In genomic region chr19:610801-611505, GRCh38 we compare ENCODE assay signal across 8 cellular contexts. TPM values are rescaled to one million over a fixed set of nuclear protein-coding genes. Genes with fewer than 3 reads are reported as not detected.
DNase-seq lines count a peak whose midpoint lies in the region; ATAC-seq and TF ChIP-seq lines count a peak whose summit lies in the region.

No MANE protein-coding gene starts in this region.

- no peak overlapping the region for H2AFZ ChIP-seq in OCI-LY1 (ENCODE audit: low read length)
- H2AFZ ChIP-seq in smooth muscle cell (ENCODE audit: low read depth): no peak overlapping the region

- TF ChIP-seq CTCF in OCI-LY1 (IDR thresholded peaks at IDR 0.05; ENCODE audit: low read length): no peak
- TF ChIP-seq CTCF in glutamatergic neuron (IDR thresholded peaks at IDR 0.05; ENCODE audit: partially characterized antibody, unreplicated experiment): no peak
- TF ChIP-seq CTCF in smooth muscle cell (IDR thresholded peaks at IDR 0.05; ENCODE audit: borderline replicate concordance, insufficient read depth, poor library complexity, severe bottlenecking): no peak

- H3K9ac ChIP-seq in OCI-LY1 (ENCODE audit: low read length) (peak overlapping the region; percentile 66), smooth muscle cell (ENCODE audit: low read depth) (no peak overlapping the region)

- H3K9me3 ChIP-seq in OCI-LY1 (ENCODE audit: low read length) (no peaks in the 10 kb centered on the region), smooth muscle cell (replicated peaks; ENCODE audit: low read depth) (no peaks in the 10 kb centered on the region)

- H3K4me1 Mint-ChIP-seq in activated T-helper 2 cell treated with anti-CD3 and anti-CD28 coated beads, Interferon-gamma antibody, Interleukin-2, Interleukin-4, amounts not matched to agents 10 μg/mL and 5 μg/mL and 100 μg/mL, durations not matched to agents 14 hours and 24 hours and 36 hours (ENCODE audit: low read depth): peaks cover 11% of the 10 kb centered on the region
- peaks cover 9% of the 10 kb centered on the region for H3K4me1 Mint-ChIP-seq in glutamatergic neuron (ENCODE audit: low read depth, unreplicated experiment)

- 58% methylated on average over 36 of the region's 37 CpGs for WGBS in smooth muscle cell (ENCODE audit: low lambda C conversion rate)

- no peaks in the 10 kb centered on the region for H3K27me3 ChIP-seq in OCI-LY1 (ENCODE audit: insufficient read depth, low read length)
- no peaks in the 10 kb centered on the region for H3K27me3 ChIP-seq in smooth muscle cell (ENCODE audit: low read depth)

- intact Hi-C loops in activated T-helper 2 cell treated with anti-CD3 and anti-CD28 coated beads, Interferon-gamma antibody, Interleukin-2, Interleukin-4, amounts not matched to agents 10 μg/mL and 5 μg/mL and 100 μg/mL, durations not matched to agents 14 hours and 24 hours and 36 hours (cut with micrococcal nuclease): loop anchor here (1.0 to 2.0 kb wide), 2 partner anchors 22 to 39 kb away; partner anchors contain the start of genes BSG and POLRMT

- H3K27ac ChIP-seq in OCI-LY1 (ENCODE audit: low read depth, low read length, poor library complexity, severe bottlenecking): peak overlapping the region; percentile 89
- peak overlapping the region; percentile 22 for H3K27ac ChIP-seq in smooth muscle cell (ENCODE audit: low read depth)

- ATAC-seq in GM21381 (IDR thresholded peaks at IDR 0.05; ENCODE audit: unreplicated experiment) (no peak), GM21367 (IDR thresholded peaks at IDR 0.05; ENCODE audit: unreplicated experiment) (no peak)

- H4K20me1 ChIP-seq in OCI-LY1 (ENCODE audit: insufficient read depth, low read length): no peaks in the 10 kb centered on the region
- peaks cover 9% of the 10 kb centered on the region for H4K20me1 ChIP-seq in smooth muscle cell (ENCODE audit: low read depth)

- DNase-seq in EL (peak; percentile 90), glutamatergic neuron (peak; percentile 83), smooth muscle cell (lab: John Stamatoyannopoulos, UW; ENCODE audit: unreplicated experiment) (no peak), NCI-H526 treated with DMSO at 0.1 percent for 48 hours (lab: John Stamatoyannopoulos, UW) (no peak)
- peak; percentile 63 for DNase-seq in activated T-helper 2 cell treated with anti-CD3 and anti-CD28 coated beads, Interferon-gamma antibody, Interleukin-2, Interleukin-4, amounts not matched to agents 10 μg/mL and 5 μg/mL and 100 μg/mL, durations not matched to agents 14 hours and 24 hours and 36 hours (ENCODE audit: low spot score)

- peak overlapping the region; percentile 88 for H3K4me3 Mint-ChIP-seq in activated T-helper 2 cell treated with anti-CD3 and anti-CD28 coated beads, Interferon-gamma antibody, Interleukin-2, Interleukin-4, amounts not matched to agents 10 μg/mL and 5 μg/mL and 100 μg/mL, durations not matched to agents 14 hours and 24 hours and 36 hours (ENCODE audit: low read depth)
- peak overlapping the region; percentile 58 for H3K4me3 Mint-ChIP-seq in glutamatergic neuron (ENCODE audit: unreplicated experiment)

- H3K9me3 Mint-ChIP-seq in activated T-helper 2 cell treated with anti-CD3 and anti-CD28 coated beads, Interferon-gamma antibody, Interleukin-2, Interleukin-4, amounts not matched to agents 10 μg/mL and 5 μg/mL and 100 μg/mL, durations not matched to agents 14 hours and 24 hours and 36 hours: no peaks in the 10 kb centered on the region
- H3K9me3 Mint-ChIP-seq in glutamatergic neuron (ENCODE audit: unreplicated experiment): peaks cover 8% of the 10 kb centered on the region

- H3K4me2 ChIP-seq in OCI-LY1 (ENCODE audit: low read length): peak overlapping the region; percentile 73
- no peak overlapping the region for H3K4me2 ChIP-seq in smooth muscle cell

- peaks cover 19% of the 10 kb centered on the region for H3K36me3 Mint-ChIP-seq in activated T-helper 2 cell treated with anti-CD3 and anti-CD28 coated beads, Interferon-gamma antibody, Interleukin-2, Interleukin-4, amounts not matched to agents 10 μg/mL and 5 μg/mL and 100 μg/mL, durations not matched to agents 14 hours and 24 hours and 36 hours (ENCODE audit: low read depth)
- no peaks in the 10 kb centered on the region for H3K36me3 Mint-ChIP-seq in glutamatergic neuron (ENCODE audit: unreplicated experiment)

- H3K27me3 Mint-ChIP-seq in activated T-helper 2 cell treated with anti-CD3 and anti-CD28 coated beads, Interferon-gamma antibody, Interleukin-2, Interleukin-4, amounts not matched to agents 10 μg/mL and 5 μg/mL and 100 μg/mL, durations not matched to agents 14 hours and 24 hours and 36 hours (ENCODE audit: low read depth): no peaks in the 10 kb centered on the region
- H3K27me3 Mint-ChIP-seq in glutamatergic neuron (ENCODE audit: unreplicated experiment): peaks cover 10% of the 10 kb centered on the region

- H3K4me3 ChIP-seq in OCI-LY1 (ENCODE audit: low read depth, low read length, poor library complexity, severe bottlenecking) (peak overlapping the region; percentile 52), smooth muscle cell (no peak overlapping the region)

- H3K36me3 ChIP-seq in OCI-LY1 (ENCODE audit: insufficient read depth, low read length) (peaks cover 18% of the 10 kb centered on the region; the same call in 1 of the 2 replicates), smooth muscle cell (ENCODE audit: low read depth) (no peaks in the 10 kb centered on the region)

- H3K27ac Mint-ChIP-seq in activated T-helper 2 cell treated with anti-CD3 and anti-CD28 coated beads, Interferon-gamma antibody, Interleukin-2, Interleukin-4, amounts not matched to agents 10 μg/mL and 5 μg/mL and 100 μg/mL, durations not matched to agents 14 hours and 24 hours and 36 hours: peak overlapping the region; percentile 97
- peak overlapping the region; percentile 96 for H3K27ac Mint-ChIP-seq in glutamatergic neuron (ENCODE audit: unreplicated experiment)

- no peaks in the 10 kb centered on the region for H3K9me2 ChIP-seq in OCI-LY1 (ENCODE audit: low read depth, low read length)

- H3K79me2 ChIP-seq in OCI-LY1 (ENCODE audit: insufficient read depth, low read length): no peaks in the 10 kb centered on the region
- H3K79me2 ChIP-seq in smooth muscle cell (ENCODE audit: low read depth): no peaks in the 10 kb centered on the region

- H3F3A ChIP-seq in OCI-LY1 (ENCODE audit: insufficient read depth, low read length) (0 out of 2 replicates have a peak, but pooled peaks cover 4% of the 10 kb centered on the region), smooth muscle cell (ENCODE audit: low read depth) (no peaks in the 10 kb centered on the region)

- peaks cover 33% of the 10 kb centered on the region for H3K4me1 ChIP-seq in OCI-LY1 (ENCODE audit: insufficient read depth, low read length, severe bottlenecking)
- no peaks in the 10 kb centered on the region for H3K4me1 ChIP-seq in smooth muscle cell (ENCODE audit: low read depth)

RNA-seq across cellular contexts. Expression of gene HCN2, which starts 21.3 kb away (rescaled TPM):
- total RNA-seq in activated T-helper 2 cell treated with anti-CD3 and anti-CD28 coated beads, Interferon-gamma antibody, Interleukin-2, Interleukin-4, amounts not matched to agents 10 μg/mL and 5 μg/mL and 100 μg/mL, durations not matched to agents 14 hours and 24 hours and 36 hours: 0.52 and 0.64 TPM in 2 replicates
- total RNA-seq in glutamatergic neuron (ENCODE audit: unreplicated experiment): 33.2 TPM
- 0.27 and 0.81 TPM in 2 replicates for total RNA-seq in smooth muscle cell
- polyA plus RNA-seq in smooth muscle cell: 0.12 and 0.49 TPM in 2 replicates

RNA-seq across cellular contexts. Expression of gene POLRMT, which starts 22.4 kb away (rescaled TPM):
- total RNA-seq in activated T-helper 2 cell treated with anti-CD3 and anti-CD28 coated beads, Interferon-gamma antibody, Interleukin-2, Interleukin-4, amounts not matched to agents 10 μg/mL and 5 μg/mL and 100 μg/mL, durations not matched to agents 14 hours and 24 hours and 36 hours: 90.1 and 94.7 TPM in 2 replicates
- 79.9 TPM for total RNA-seq in glutamatergic neuron (ENCODE audit: unreplicated experiment)
- 15.2 and 23.8 TPM in 2 replicates for total RNA-seq in smooth muscle cell
- 65.3 and 74.2 TPM in 2 replicates for polyA plus RNA-seq in smooth muscle cell

RNA-seq across cellular contexts. Expression of gene FGF22, which starts 28.7 kb away (rescaled TPM):
- not detected in 2 replicates for total RNA-seq in activated T-helper 2 cell treated with anti-CD3 and anti-CD28 coated beads, Interferon-gamma antibody, Interleukin-2, Interleukin-4, amounts not matched to agents 10 μg/mL and 5 μg/mL and 100 μg/mL, durations not matched to agents 14 hours and 24 hours and 36 hours
- total RNA-seq in glutamatergic neuron (ENCODE audit: unreplicated experiment) (1.5 TPM), smooth muscle cell (not detected in 2 replicates)
- 0.18 TPM in 2 replicates for polyA plus RNA-seq in smooth muscle cell

RNA-seq across cellular contexts. Expression of gene BSG, which starts 38.6 kb away (rescaled TPM):
- total RNA-seq in activated T-helper 2 cell treated with anti-CD3 and anti-CD28 coated beads, Interferon-gamma antibody, Interleukin-2, Interleukin-4, amounts not matched to agents 10 μg/mL and 5 μg/mL and 100 μg/mL, durations not matched to agents 14 hours and 24 hours and 36 hours: 300 and 304 TPM in 2 replicates
- total RNA-seq in glutamatergic neuron (ENCODE audit: unreplicated experiment) (470 TPM), smooth muscle cell (431 and 469 TPM in 2 replicates)
- polyA plus RNA-seq in smooth muscle cell: 971 and 1,057 TPM in 2 replicates

RNA-seq across cellular contexts. Expression of gene RNF126, which starts 52.1 kb away (rescaled TPM):
- total RNA-seq in activated T-helper 2 cell treated with anti-CD3 and anti-CD28 coated beads, Interferon-gamma antibody, Interleukin-2, Interleukin-4, amounts not matched to agents 10 μg/mL and 5 μg/mL and 100 μg/mL, durations not matched to agents 14 hours and 24 hours and 36 hours: 83.2 and 89.4 TPM in 2 replicates
- total RNA-seq in glutamatergic neuron (ENCODE audit: unreplicated experiment) (51.7 TPM), smooth muscle cell (19.8 and 24.6 TPM in 2 replicates)
- 55.7 and 60.4 TPM in 2 replicates for polyA plus RNA-seq in smooth muscle cell

Comparison
In these comparisons a context has a peak if more than half of its experiments do, and no peak if none do; other contexts are left out.
1. DNase-seq: peak in EL (single experiment), activated T-helper 2 cell treated with anti-CD3 and anti-CD28 coated beads, Interferon-gamma antibody, Interleukin-2, Interleukin-4, amounts not matched to agents 10 μg/mL and 5 μg/mL and 100 μg/mL, durations not matched to agents 14 hours and 24 hours and 36 hours (single experiment) and glutamatergic neuron (single experiment); none in smooth muscle cell (single experiment) and NCI-H526 treated with DMSO at 0.1 percent for 48 hours (single experiment).
2. RNA of gene HCN2, which starts 21.3 kb away (total RNA-seq): 33.2 TPM in glutamatergic neuron (single experiment); 0.27 to 0.81 TPM in smooth muscle cell and 0.52 to 0.64 TPM in activated T-helper 2 cell treated with anti-CD3 and anti-CD28 coated beads, Interferon-gamma antibody, Interleukin-2, Interleukin-4, amounts not matched to agents 10 μg/mL and 5 μg/mL and 100 μg/mL, durations not matched to agents 14 hours and 24 hours and 36 hours; every median in the first group is over 10 times any median in the second.